8 cellular contexts compared by ENCODE assay signal in the genomic region with DNA sequence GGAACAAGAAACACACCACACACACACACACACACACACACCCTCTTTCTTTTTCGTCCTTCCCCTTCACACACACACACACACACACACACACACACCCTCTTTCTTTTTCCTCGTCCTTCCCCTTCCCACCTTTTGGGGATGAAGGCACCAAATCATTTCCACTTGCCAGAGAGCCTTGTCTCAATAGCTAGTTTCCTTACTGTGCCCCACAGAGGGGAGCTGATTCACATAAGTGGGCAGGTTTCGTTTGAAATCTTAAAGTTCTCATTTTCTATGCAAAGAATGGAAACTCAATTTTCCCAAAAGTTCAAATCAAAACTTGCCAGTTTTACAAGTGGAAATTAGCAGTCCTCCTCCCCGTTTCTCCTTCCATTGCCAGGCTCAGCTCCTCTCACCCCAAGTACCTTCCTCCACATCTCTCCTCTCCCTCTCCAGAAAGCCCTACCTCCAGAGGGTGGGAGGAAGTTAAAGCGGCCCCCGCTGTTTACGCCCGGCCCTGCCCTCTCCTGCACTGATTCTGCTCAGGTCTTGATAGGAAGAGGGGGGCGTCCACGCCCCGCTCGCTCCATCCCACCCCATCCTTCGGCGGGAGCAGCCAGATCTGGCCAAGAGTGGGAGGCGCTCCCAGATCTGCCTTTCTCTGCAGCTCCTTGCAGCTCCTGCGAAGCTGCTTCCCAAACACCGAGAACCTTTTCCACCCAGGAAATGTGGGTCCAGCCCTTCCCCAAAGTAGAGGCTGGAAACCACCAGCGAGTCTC. TPM values are rescaled to one million over a fixed set of nuclear protein-coding genes. Genes with fewer than 3 reads are reported as not detected.
DNase-seq lines count a peak whose midpoint lies in the region; ATAC-seq and TF ChIP-seq lines count a peak whose summit lies in the region.

No MANE protein-coding gene starts in this region.

- H3K9me3 ChIP-seq in AG04450 (ENCODE audit: control insufficient read depth, insufficient read depth, low read length) (no peaks in the 10 kb centered on the region; the same call in 1 of the 2 replicates), esophagus (ENCODE audit: control insufficient read depth in 2 of 2, insufficient read depth in 1 of 2, low read depth in 1 of 2, low read length in 1 of 2) (no peaks in the 10 kb centered on the region), muscle layer of colon (ENCODE audit: low read length) (no peaks in the 10 kb centered on the region), OCI-LY7 (ENCODE audit: low read length) (no peaks in the 10 kb centered on the region)

- H3K36me3 ChIP-seq in esophagus (ENCODE audit: control insufficient read depth in 2 of 2, insufficient read depth in 2 of 2, low read length in 1 of 2) (no peaks in the 10 kb centered on the region), muscle layer of colon (ENCODE audit: insufficient read depth, low read length) (no peaks in the 10 kb centered on the region), OCI-LY7 (ENCODE audit: insufficient read depth, low read length) (no peaks in the 10 kb centered on the region)

- H3K27me3 ChIP-seq in AG04450 (ENCODE audit: control insufficient read depth, insufficient read depth, low read length), result no peaks in the 10 kb centered on the region
- H3K27me3 ChIP-seq in esophagus (ENCODE audit: control insufficient read depth in 1 of 2, insufficient read depth in 2 of 2, low read length in 2 of 2), result no peaks in the 10 kb centered on the region
- no peaks in the 10 kb centered on the region for H3K27me3 ChIP-seq in muscle layer of colon (ENCODE audit: control insufficient read depth in 1 of 2, insufficient read depth in 2 of 2, low read length in 2 of 2)

- H3K27ac ChIP-seq in AG04450 (ENCODE audit: low read depth, low read length) (peak overlapping the region; percentile 22), esophagus (ENCODE audit: low read depth in 2 of 2, low read length in 1 of 2) (peak overlapping the region; percentile 2 to 71), muscle layer of colon (ENCODE audit: low read depth, low read length) (peak overlapping the region; percentile 50), OCI-LY7 (ENCODE audit: low read depth, low read length, poor library complexity, severe bottlenecking) (no peak overlapping the region)

- ATAC-seq in HG03025 (IDR thresholded peaks at IDR 0.05; ENCODE audit: low FRiP score, unreplicated experiment), result no peak
- ATAC-seq in GM18867 (IDR thresholded peaks at IDR 0.05; ENCODE audit: unreplicated experiment), result no peak

- peak overlapping the region; percentile 8 for H3K9ac ChIP-seq in muscle layer of colon (ENCODE audit: low read length)

- no TSS peak for BruUV-seq in OCI-LY7 (replicated peaks; lab: Mats Ljungman, UMichigan)

- intact Hi-C loops in OCI-LY7 (cut with micrococcal nuclease; ENCODE audit: unreplicated experiment), result no loop called here

- no peak overlapping the region for H2AFZ ChIP-seq in OCI-LY7 (ENCODE audit: low read length)

- H3K79me2 ChIP-seq in OCI-LY7 (ENCODE audit: insufficient read depth, low read depth, low read length), result no peaks in the 10 kb centered on the region

- H3K4me1 ChIP-seq in esophagus (ENCODE audit: control insufficient read depth in 2 of 2, insufficient read depth in 2 of 2, low read length in 1 of 2), result peaks cover 0 to 2% of the 10 kb centered on the region in 2 donors
- peaks cover 30% of the 10 kb centered on the region for H3K4me1 ChIP-seq in muscle layer of colon (ENCODE audit: insufficient read depth, low read length)
- no peaks in the 10 kb centered on the region for H3K4me1 ChIP-seq in OCI-LY7 (ENCODE audit: insufficient read depth, low read length, poor library complexity, severe bottlenecking)

- POLR2A ChIA-PET in AG04450 (lab: Yijun Ruan, JAX), result interaction anchor here (0.7 kb wide), 1 partner anchor 717 kb away, joined by 9 read pairs; no protein-coding TSS in a partner anchor
- POLR2A ChIA-PET in OCI-LY7 (lab: Charles Lee), result no interaction called here

- H3K4me3 ChIP-seq in AG04450 (ENCODE audit: low read depth, low read length) (peak overlapping the region; percentile 85), esophagus (ENCODE audit: low read depth in 1 of 2, low read length in 2 of 2) (peak overlapping the region; percentile 65 to 79), muscle layer of colon (ENCODE audit: low read depth in 1 of 2, low read length in 2 of 2) (peak overlapping the region; percentile 84 to 92), OCI-LY7 (ENCODE audit: low read depth, low read length, poor library complexity, severe bottlenecking) (no peak overlapping the region)

- CTCF ChIA-PET in AG04450 (lab: Charles Lee) (interaction anchor here (0.6 to 2.8 kb wide), 2 partner anchors 19 to 121 kb away, joined by 3 to 14 read pairs; no protein-coding TSS in a partner anchor), OCI-LY7 (lab: Charles Lee; ENCODE audit: unreplicated experiment) (no interaction called here)

- no peak overlapping the region for H3K4me2 ChIP-seq in OCI-LY7 (ENCODE audit: low read length)

- DNase-seq in AG04450 (ENCODE audit: low read depth, low spot score), result no peak
- peak; percentile 65 for DNase-seq in NCI-H187 treated with DMSO at 0.1 percent for 48 hours (lab: John Stamatoyannopoulos, UW)
- no peak for DNase-seq in OCI-LY7 (ENCODE audit: low spot score)
- no peak for DNase-seq in NCI-H1436 (lab: John Stamatoyannopoulos, UW)

- no peaks in the 10 kb centered on the region for H4K20me1 ChIP-seq in OCI-LY7 (ENCODE audit: insufficient read depth, low read length)

- TF ChIP-seq CTCF in AG04450 (IDR thresholded peaks at IDR 0.05; ENCODE audit: low read depth, low read length) (no peak), OCI-LY7 (conservative IDR thresholded peaks at IDR 0.05; ENCODE audit: low read length) (no peak)

- WGBS in esophagus, 2 donors, result 4 to 5% methylated on average over 18 of the region's 18 CpGs

- H3K9me2 ChIP-seq in OCI-LY7 (ENCODE audit: insufficient read depth, low read length), result no peaks in the 10 kb centered on the region

RNA-seq across cellular contexts. Expression of a gene that starts 1.3 kb away (rescaled TPM):
- polyA plus RNA-seq in AG04450 (2011; rRNA removed), result 10.7 and 14.4 TPM in 2 replicates
- 18.5 and 28.7 TPM in 2 replicates for polyA minus RNA-seq in AG04450 (2011; rRNA and poly(A)+ RNA removed)
- 10 to 100 TPM; 11.7 to 12.7 TPM for polyA plus RNA-seq in esophagus
- not detected in 2 replicates for total RNA-seq in OCI-LY7 (2014; rRNA removed; shearing (Covaris generic))
- total RNA-seq in OCI-LY7 (2022), result not detected in 2 replicates
